Comparison of ENCODE assay signal across 1 cellular context in genomic region chr17:78448356-78448993, GRCh38.
TF ChIP-seq lines count a peak whose summit lies in the region.

No MANE protein-coding gene starts in this region.

TF ChIP-seq in HepG2, 621 proteins besides CTCF, POLR2A, EP300 and RAD21 (continued from another document):
- TF ChIP-seq STAG1 (CRISPR knock-in tag; IDR thresholded peaks at IDR 0.05) (peak; percentile 4; the same call in 1 of the 2 replicates), IRF2 (CRISPR knock-in tag; IDR thresholded peaks at IDR 0.05) (peak; percentile 49; the same call in 1 of the 2 replicates), ZMYM3 (CRISPR knock-in tag; IDR thresholded peaks at IDR 0.05) (peak; percentile 55; the same call in 1 of the 2 replicates), MEF2D (CRISPR knock-in tag; IDR thresholded peaks at IDR 0.05) (peak; percentile 57; the same call in 1 of the 2 replicates), ATF1 (CRISPR knock-in tag; IDR thresholded peaks at IDR 0.05) (no peak), BCL6 (CRISPR knock-in tag; IDR thresholded peaks at IDR 0.05) (0 out of 2 replicates have a peak, but pooled peaks have one; percentile 21), KMT2B (CRISPR knock-in tag; IDR thresholded peaks at IDR 0.05) (no peak), HNF1B (CRISPR knock-in tag; IDR thresholded peaks at IDR 0.05) (0 out of 2 replicates have a peak, but pooled peaks have one; percentile 24), WIZ (CRISPR knock-in tag; IDR thresholded peaks at IDR 0.05) (no peak), FIP1L1 (IDR thresholded peaks at IDR 0.05; ENCODE audit: borderline replicate concordance, insufficient read depth, low read depth, low read length) (no peak), ASH2L (IDR thresholded peaks at IDR 0.05; ENCODE audit: insufficient read length, low read depth, low read length) (peak; percentile 25), ZGPAT (CRISPR knock-in tag; IDR thresholded peaks at IDR 0.05) (no peak), SMYD3 (CRISPR knock-in tag; IDR thresholded peaks at IDR 0.05) (no peak), ZBTB8A (CRISPR knock-in tag; IDR thresholded peaks at IDR 0.05; ENCODE audit: borderline replicate concordance, low read depth) (no peak), CEBPB (IDR thresholded peaks at IDR 0.05; ENCODE audit: borderline replicate concordance, low read depth, low read length) (peak; percentile 83), HDAC2 (CRISPR knock-in tag; IDR thresholded peaks at IDR 0.05) (no peak), PITX1 (CRISPR knock-in tag; IDR thresholded peaks at IDR 0.05) (0 out of 2 replicates have a peak, but pooled peaks have one; percentile 12), ZNF879 (CRISPR knock-in tag; IDR thresholded peaks at IDR 0.05) (no peak), MIER2 (CRISPR knock-in tag; IDR thresholded peaks at IDR 0.05) (no peak), FOXK1 (CRISPR knock-in tag; IDR thresholded peaks at IDR 0.05; ENCODE audit: borderline replicate concordance, low read depth) (peak; percentile 22; the same call in 1 of the 2 replicates), RARA (CRISPR knock-in tag; IDR thresholded peaks at IDR 0.05) (peak; percentile 81), TEAD3 (CRISPR knock-in tag; optimal IDR thresholded peaks at IDR 0.05; ENCODE audit: borderline replicate concordance) (peak; percentile 64), NFAT5 (CRISPR knock-in tag; IDR thresholded peaks at IDR 0.05) (no peak), CEBPG (CRISPR knock-in tag; IDR thresholded peaks at IDR 0.05) (peak; percentile 65), DMAP1 (CRISPR knock-in tag; IDR thresholded peaks at IDR 0.05) (no peak), SOX6 (IDR thresholded peaks at IDR 0.05) (no peak), SOX6 (CRISPR knock-in tag; IDR thresholded peaks at IDR 0.05) (peak; percentile 32), NCOR1 (IDR thresholded peaks at IDR 0.05; ENCODE audit: borderline replicate concordance, low read length) (peak; percentile 53; the same call in 1 of the 2 replicates)
- TF ChIP-seq, protein P1, sequence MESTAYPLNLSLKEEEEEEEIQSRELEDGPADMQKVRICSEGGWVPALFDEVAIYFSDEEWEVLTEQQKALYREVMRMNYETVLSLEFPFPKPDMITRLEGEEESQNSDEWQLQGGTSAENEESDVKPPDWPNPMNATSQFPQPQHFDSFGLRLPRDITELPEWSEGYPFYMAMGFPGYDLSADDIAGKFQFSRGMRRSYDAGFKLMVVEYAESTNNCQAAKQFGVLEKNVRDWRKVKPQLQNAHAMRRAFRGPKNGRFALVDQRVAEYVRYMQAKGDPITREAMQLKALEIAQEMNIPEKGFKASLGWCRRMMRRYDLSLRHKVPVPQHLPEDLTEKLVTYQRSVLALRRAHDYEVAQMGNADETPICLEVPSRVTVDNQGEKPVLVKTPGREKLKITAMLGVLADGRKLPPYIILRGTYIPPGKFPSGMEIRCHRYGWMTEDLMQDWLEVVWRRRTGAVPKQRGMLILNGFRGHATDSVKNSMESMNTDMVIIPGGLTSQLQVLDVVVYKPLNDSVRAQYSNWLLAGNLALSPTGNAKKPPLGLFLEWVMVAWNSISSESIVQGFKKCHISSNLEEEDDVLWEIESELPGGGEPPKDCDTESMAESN (CRISPR knock-in tag; conservative IDR thresholded peaks at IDR 0.05), result no peak
- TF ChIP-seq, protein P2, sequence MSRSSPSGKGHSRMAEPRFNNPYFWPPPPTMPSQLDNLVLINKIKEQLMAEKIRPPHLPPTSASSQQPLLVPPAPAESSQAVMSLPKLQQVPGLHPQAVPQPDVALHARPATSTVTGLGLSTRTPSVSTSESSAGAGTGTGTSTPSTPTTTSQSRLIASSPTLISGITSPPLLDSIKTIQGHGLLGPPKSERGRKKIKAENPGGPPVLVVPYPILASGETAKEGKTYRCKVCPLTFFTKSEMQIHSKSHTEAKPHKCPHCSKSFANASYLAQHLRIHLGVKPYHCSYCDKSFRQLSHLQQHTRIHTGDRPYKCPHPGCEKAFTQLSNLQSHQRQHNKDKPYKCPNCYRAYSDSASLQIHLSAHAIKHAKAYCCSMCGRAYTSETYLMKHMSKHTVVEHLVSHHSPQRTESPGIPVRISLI (CRISPR knock-in tag; IDR thresholded peaks at IDR 0.05; ENCODE audit: borderline replicate concordance), result no peak
